In genomic region chr2:101282980-101283379, GRCh38 we compare ENCODE assay signal across 26 cellular contexts. TPM values are rescaled to one million over a fixed set of nuclear protein-coding genes. Genes with fewer than 3 reads are reported as not detected.
DNase-seq lines count a peak whose midpoint lies in the region; ATAC-seq and TF ChIP-seq lines count a peak whose summit lies in the region.
"Had no signal": no experiment of that assay in that cellular context is flagged by ENCODE, and none has a peak within 500 bp of the region (broad histone marks: within the 10 kb centered on the region; RNA-seq: fewer than 3 reads in every experiment).

No MANE protein-coding gene starts in this region.

- in situ Hi-C loops in mammary epithelial cell (cut with MboI; ENCODE audit: low sequenced_read_pairs in 2 of 2), result no loop called here

- no peaks in the 10 kb centered on the region for H3K27me3 ChIP-seq in CD4-positive, CD25-positive, alpha-beta regulatory T cell (ENCODE audit: control insufficient read depth, insufficient read depth, low read length)
- no peaks in the 10 kb centered on the region for H3K27me3 ChIP-seq in mammary epithelial cell (ENCODE audit: insufficient read depth, low read length)
- H3K27me3 ChIP-seq: brain microvascular endothelial cell, esophagus muscularis mucosa had no signal

- no peak overlapping the region for H2AFZ ChIP-seq in mammary epithelial cell (ENCODE audit: low read depth, low read length)

- H3K4me1 ChIP-seq in CD4-positive, CD25-positive, alpha-beta regulatory T cell (ENCODE audit: control insufficient read depth, insufficient read depth, low read length, poor library complexity, severe bottlenecking), result no peaks in the 10 kb centered on the region
- H3K4me1 ChIP-seq in mammary epithelial cell (ENCODE audit: insufficient read depth, low read length), result no peaks in the 10 kb centered on the region
- H3K4me1 ChIP-seq: esophagus muscularis mucosa had no signal

- POLR2A ChIA-PET in activated CD4-positive, alpha-beta memory T cell treated with anti-CD3 and anti-CD28 coated beads for 36 hours (lab: Charles Lee), result no interaction called here
- POLR2A ChIA-PET in activated CD4-positive, alpha-beta memory T cell treated with anti-CD3 and anti-CD28 coated beads, Interleukin-2, amount 10 ng/mL, durations not matched to agents 7 days and 5 days (lab: Charles Lee), result interaction anchor here (0.8 to 2.6 kb wide), 2 partner anchors 13 to 30 kb away, joined by 3 to 17 read pairs; partner anchors contain the start of gene CNOT11

- no peaks in the 10 kb centered on the region for H3K9me3 Mint-ChIP-seq in activated CD4-positive, alpha-beta memory T cell treated with anti-CD3 and anti-CD28 coated beads for 36 hours
- no peaks in the 10 kb centered on the region for H3K9me3 Mint-ChIP-seq in activated CD4-positive, alpha-beta memory T cell treated with anti-CD3 and anti-CD28 coated beads, Interleukin-2, amount 10 ng/mL, durations not matched to agents 7 days and 5 days
- H3K9me3 Mint-ChIP-seq in CD4-positive, CD25-positive, alpha-beta regulatory T cell, result peaks cover 0 to 1% (median 0%) of the 10 kb centered on the region in 7 donors
- no peaks in the 10 kb centered on the region for H3K9me3 Mint-ChIP-seq in activated T-helper 1 cell treated with anti-CD3 and anti-CD28 coated beads, Interleukin-12 subunit alpha, Interleukin-12 subunit beta, Interleukin-2, Interleukin-4 antibody, amounts not matched to agents 30 ng/mL and 10 ng/mL and 1 ng/mL, durations not matched to agents 14 hours and 24 hours and 36 hours
- H3K9me3 Mint-ChIP-seq in natural killer cell, result no peaks in the 10 kb centered on the region
- H3K9me3 Mint-ChIP-seq: activated CD4-positive, alpha-beta T cell treated with anti-CD3 and anti-CD28 coated beads, Interleukin-2, amount 10 ng/mL, durations not matched to agents 24 days and 14 days; type B pancreatic cell had no signal

- no peaks in the 10 kb centered on the region for H3K27me3 Mint-ChIP-seq in activated CD4-positive, alpha-beta memory T cell treated with anti-CD3 and anti-CD28 coated beads for 36 hours
- H3K27me3 Mint-ChIP-seq in activated CD4-positive, alpha-beta memory T cell treated with anti-CD3 and anti-CD28 coated beads, Interleukin-2, amount 10 ng/mL, durations not matched to agents 7 days and 5 days, result no peaks in the 10 kb centered on the region
- H3K27me3 Mint-ChIP-seq in CD4-positive, CD25-positive, alpha-beta regulatory T cell, result no peaks in the 10 kb centered on the region
- H3K27me3 Mint-ChIP-seq in activated T-helper 1 cell treated with anti-CD3 and anti-CD28 coated beads, Interleukin-12 subunit alpha, Interleukin-12 subunit beta, Interleukin-2, Interleukin-4 antibody, amounts not matched to agents 30 ng/mL and 10 ng/mL and 1 ng/mL, durations not matched to agents 14 hours and 24 hours and 36 hours (ENCODE audit: insufficient read depth), result peaks cover 1% of the 10 kb centered on the region
- H3K27me3 Mint-ChIP-seq in natural killer cell (ENCODE audit: low read depth in 2 of 2), result no peaks in the 10 kb centered on the region
- H3K27me3 Mint-ChIP-seq: activated CD4-positive, alpha-beta T cell treated with anti-CD3 and anti-CD28 coated beads, Interleukin-2, amount 10 ng/mL, durations not matched to agents 24 days and 14 days; type B pancreatic cell had no signal

- peaks cover 25% of the 10 kb centered on the region for H3K4me1 Mint-ChIP-seq in activated CD4-positive, alpha-beta memory T cell treated with anti-CD3 and anti-CD28 coated beads for 36 hours (ENCODE audit: low read depth)
- H3K4me1 Mint-ChIP-seq in activated CD4-positive, alpha-beta memory T cell treated with anti-CD3 and anti-CD28 coated beads, Interleukin-2, amount 10 ng/mL, durations not matched to agents 7 days and 5 days, result peaks cover 17% of the 10 kb centered on the region
- peaks cover 26 to 56% (median 38%) of the 10 kb centered on the region in 4 donors for H3K4me1 Mint-ChIP-seq in CD4-positive, CD25-positive, alpha-beta regulatory T cell
- H3K4me1 Mint-ChIP-seq in activated T-helper 1 cell treated with anti-CD3 and anti-CD28 coated beads, Interleukin-12 subunit alpha, Interleukin-12 subunit beta, Interleukin-2, Interleukin-4 antibody, amounts not matched to agents 30 ng/mL and 10 ng/mL and 1 ng/mL, durations not matched to agents 14 hours and 24 hours and 36 hours (ENCODE audit: low read depth), result peaks cover 19% of the 10 kb centered on the region
- H3K4me1 Mint-ChIP-seq in natural killer cell, result peaks cover 24 to 39% of the 10 kb centered on the region in 2 donors

- no peak overlapping the region for H3K4me3 Mint-ChIP-seq in activated CD4-positive, alpha-beta memory T cell treated with anti-CD3 and anti-CD28 coated beads for 36 hours
- H3K4me3 Mint-ChIP-seq in activated CD4-positive, alpha-beta memory T cell treated with anti-CD3 and anti-CD28 coated beads, Interleukin-2, amount 10 ng/mL, durations not matched to agents 7 days and 5 days, result no peak overlapping the region
- no peak overlapping the region for H3K4me3 Mint-ChIP-seq in CD4-positive, CD25-positive, alpha-beta regulatory T cell
- no peak overlapping the region for H3K4me3 Mint-ChIP-seq in activated T-helper 1 cell treated with anti-CD3 and anti-CD28 coated beads, Interleukin-12 subunit alpha, Interleukin-12 subunit beta, Interleukin-2, Interleukin-4 antibody, amounts not matched to agents 30 ng/mL and 10 ng/mL and 1 ng/mL, durations not matched to agents 14 hours and 24 hours and 36 hours
- no peak overlapping the region for H3K4me3 Mint-ChIP-seq in natural killer cell
- H3K4me3 Mint-ChIP-seq: activated CD4-positive, alpha-beta T cell treated with anti-CD3 and anti-CD28 coated beads, Interleukin-2, amount 10 ng/mL, durations not matched to agents 24 days and 14 days; type B pancreatic cell had no signal

- no peaks in the 10 kb centered on the region for H4K20me1 ChIP-seq in mammary epithelial cell (ENCODE audit: insufficient read depth, low read length)

- CTCF ChIA-PET in activated CD4-positive, alpha-beta memory T cell treated with anti-CD3 and anti-CD28 coated beads for 36 hours (lab: Charles Lee), result interaction anchor here (0.8 to 0.9 kb wide), 2 partner anchors 59 to 201 kb away, joined by 3 to 4 read pairs; no protein-coding TSS in a partner anchor
- CTCF ChIA-PET in activated CD4-positive, alpha-beta memory T cell treated with anti-CD3 and anti-CD28 coated beads, Interleukin-2, amount 10 ng/mL, durations not matched to agents 7 days and 5 days (lab: Charles Lee), result interaction anchor here (1.1 kb wide), 1 partner anchor 42 kb away, joined by 3 read pairs; no protein-coding TSS in a partner anchor
- CTCF ChIA-PET in mammary epithelial cell (lab: Charles Lee; ENCODE audit: low non-redundant PET), result no interaction called here

- H3K79me2 ChIP-seq in mammary epithelial cell (ENCODE audit: insufficient read depth, low read length), result peaks cover 12% of the 10 kb centered on the region

- BruUV-seq in mammary epithelial cell (replicated peaks; lab: Mats Ljungman, UMichigan), result no TSS peak

- ATAC-seq in CD4-positive, CD25-positive, alpha-beta regulatory T cell (ENCODE audit: low read depth in 2 of 2), result no peak
- no peak for ATAC-seq in natural killer cell
- ATAC-seq: K562, Panc1 had no signal

- no peaks in the 10 kb centered on the region for H3K9me3 ChIP-seq in CD4-positive, CD25-positive, alpha-beta regulatory T cell (ENCODE audit: control insufficient read depth in 2 of 2, low read length in 2 of 2)
- H3K9me3 ChIP-seq in mammary epithelial cell (replicated peaks; ENCODE audit: insufficient read depth, low read length), result no peaks in the 10 kb centered on the region
- H3K9me3 ChIP-seq: esophagus muscularis mucosa, left ventricle myocardium inferior had no signal

- H3K27ac Mint-ChIP-seq in activated CD4-positive, alpha-beta memory T cell treated with anti-CD3 and anti-CD28 coated beads for 36 hours, result peak overlapping the region; percentile 26
- H3K27ac Mint-ChIP-seq in activated CD4-positive, alpha-beta memory T cell treated with anti-CD3 and anti-CD28 coated beads, Interleukin-2, amount 10 ng/mL, durations not matched to agents 7 days and 5 days, result no peak overlapping the region
- peak overlapping the region; percentile 19 to 65 (median 65) for H3K27ac Mint-ChIP-seq in CD4-positive, CD25-positive, alpha-beta regulatory T cell
- peak overlapping the region; percentile 20 for H3K27ac Mint-ChIP-seq in activated T-helper 1 cell treated with anti-CD3 and anti-CD28 coated beads, Interleukin-12 subunit alpha, Interleukin-12 subunit beta, Interleukin-2, Interleukin-4 antibody, amounts not matched to agents 30 ng/mL and 10 ng/mL and 1 ng/mL, durations not matched to agents 14 hours and 24 hours and 36 hours
- H3K27ac Mint-ChIP-seq in natural killer cell, result peak overlapping the region; percentile 58 to 66
- H3K27ac Mint-ChIP-seq: activated CD4-positive, alpha-beta T cell treated with anti-CD3 and anti-CD28 coated beads, Interleukin-2, amount 10 ng/mL, durations not matched to agents 24 days and 14 days; type B pancreatic cell had no signal

- no peak overlapping the region for H3K27ac ChIP-seq in CD4-positive, CD25-positive, alpha-beta regulatory T cell (ENCODE audit: insufficient read depth, low read length, poor library complexity, severe bottlenecking)
- no peak overlapping the region for H3K27ac ChIP-seq in mammary epithelial cell (ENCODE audit: insufficient read depth, low read depth, low read length)
- H3K27ac ChIP-seq: brain microvascular endothelial cell, esophagus muscularis mucosa, left ventricle myocardium inferior had no signal

- no peak overlapping the region for H3K4me3 ChIP-seq in CD4-positive, CD25-positive, alpha-beta regulatory T cell (ENCODE audit: low read depth, low read length)
- no peak overlapping the region for H3K4me3 ChIP-seq in mammary epithelial cell (replicated peaks in 1 of 3; ENCODE audit: insufficient read depth in 1 of 3, low read depth in 2 of 3, low read length in 3 of 3)
- H3K4me3 ChIP-seq: esophagus muscularis mucosa, K562, left ventricle myocardium inferior had no signal

- H3K9ac ChIP-seq in mammary epithelial cell (ENCODE audit: insufficient read depth, low read length), result no peak overlapping the region

- intact Hi-C loops in activated CD4-positive, alpha-beta memory T cell treated with anti-CD3 and anti-CD28 coated beads for 36 hours (cut with micrococcal nuclease), result no loop called here
- intact Hi-C loops in activated T-helper 1 cell treated with anti-CD3 and anti-CD28 coated beads, Interleukin-12 subunit alpha, Interleukin-12 subunit beta, Interleukin-2, Interleukin-4 antibody, amounts not matched to agents 30 ng/mL and 10 ng/mL and 1 ng/mL, durations not matched to agents 14 hours and 24 hours and 36 hours (cut with micrococcal nuclease), result no loop called here
- intact Hi-C loops in natural killer cell (cut with micrococcal nuclease) (no loop called here), mammary epithelial cell (cut with micrococcal nuclease) (no loop called here)

- H3K36me3 ChIP-seq in CD4-positive, CD25-positive, alpha-beta regulatory T cell (ENCODE audit: control insufficient read depth, insufficient read depth, low read length), result peaks cover 95% of the 10 kb centered on the region
- peaks cover 30% of the 10 kb centered on the region for H3K36me3 ChIP-seq in mammary epithelial cell (ENCODE audit: insufficient read depth, low read length)

- peaks cover 60% of the 10 kb centered on the region for H3K36me3 Mint-ChIP-seq in activated CD4-positive, alpha-beta memory T cell treated with anti-CD3 and anti-CD28 coated beads for 36 hours
- H3K36me3 Mint-ChIP-seq in activated CD4-positive, alpha-beta memory T cell treated with anti-CD3 and anti-CD28 coated beads, Interleukin-2, amount 10 ng/mL, durations not matched to agents 7 days and 5 days (ENCODE audit: low read depth), result peaks cover 84% of the 10 kb centered on the region
- H3K36me3 Mint-ChIP-seq in CD4-positive, CD25-positive, alpha-beta regulatory T cell, result peaks cover 69% of the 10 kb centered on the region
- peaks cover 63% of the 10 kb centered on the region for H3K36me3 Mint-ChIP-seq in activated T-helper 1 cell treated with anti-CD3 and anti-CD28 coated beads, Interleukin-12 subunit alpha, Interleukin-12 subunit beta, Interleukin-2, Interleukin-4 antibody, amounts not matched to agents 30 ng/mL and 10 ng/mL and 1 ng/mL, durations not matched to agents 14 hours and 24 hours and 36 hours (ENCODE audit: low read depth)
- H3K36me3 Mint-ChIP-seq in natural killer cell, result peaks cover 33% of the 10 kb centered on the region

- TF ChIP-seq CTCF in natural killer cell (IDR thresholded peaks at IDR 0.05) (no peak), mammary epithelial cell (conservative IDR thresholded peaks at IDR 0.05 in 1 of 2, IDR thresholded peaks at IDR 0.05 in 1 of 2; ENCODE audit: extremely low read depth in 1 of 2, insufficient read depth in 1 of 2, low read depth in 1 of 2, low read length in 2 of 2) (no peak)

- dilution Hi-C loops in mammary epithelial cell (cut with HindIII; ENCODE audit: low sequenced_read_pairs), result no loop called here

- WGBS in mammary epithelial cell (ENCODE audit: low coverage, missing lambda C conversion rate), result 100% methylated on average over 3 of the region's 3 CpGs

- no peak for DNase-seq in activated CD4-positive, alpha-beta memory T cell treated with anti-CD3 and anti-CD28 coated beads for 36 hours
- DNase-seq in activated CD4-positive, alpha-beta memory T cell treated with anti-CD3 and anti-CD28 coated beads, Interleukin-2, amount 10 ng/mL, durations not matched to agents 7 days and 5 days, result no peak
- DNase-seq in CD4-positive, CD25-positive, alpha-beta regulatory T cell, result no peak
- no peak for DNase-seq in activated T-helper 1 cell treated with anti-CD3 and anti-CD28 coated beads, Interleukin-12 subunit alpha, Interleukin-12 subunit beta, Interleukin-2, Interleukin-4 antibody, amounts not matched to agents 30 ng/mL and 10 ng/mL and 1 ng/mL, durations not matched to agents 14 hours and 24 hours and 36 hours (ENCODE audit: low spot score)
- DNase-seq in natural killer cell, result no peak
- DNase-seq in DMS53 treated with DMSO at 0.1 percent for 48 hours (lab: John Stamatoyannopoulos, UW; ENCODE audit: unreplicated experiment), result no peak
- no peak for DNase-seq in mammary epithelial cell
- DNase-seq in T-helper 9 cell, result no peak
- DNase-seq: activated CD4-positive, alpha-beta T cell treated with anti-CD3 and anti-CD28 coated beads, Interleukin-2, amount 10 ng/mL, durations not matched to agents 24 days and 14 days; activated CD8-positive, alpha-beta memory T cell treated with anti-CD3 and anti-CD28 coated beads, Interleukin-2, amount 50 U/mL, for 48 hours; activated effector memory CD4-positive, alpha-beta T cell treated with anti-CD3 and anti-CD28 coated beads, Interleukin-2, amount 50 U/mL, for 16 hours; amygdala; brain microvascular endothelial cell; DMS 273 treated with DMSO at 0.1 percent for 48 hours; EL; foreskin fibroblast; head of caudate nucleus; left ventricle myocardium inferior; NCI-H1048; NCI-H2107; SHP77; stimulated activated CD4-positive, alpha-beta T cell treated with anti-CD3 and anti-CD28 coated beads, Interleukin-4, amount 100 ng/mL, for 24 hours had no signal

- H3K4me2 ChIP-seq in mammary epithelial cell (ENCODE audit: insufficient read depth, low read depth, low read length), result no peak overlapping the region

RNA-seq across cellular contexts. Expression of gene RNF149, which starts 25.5 kb away (rescaled TPM):
- total RNA-seq in activated CD4-positive, alpha-beta memory T cell treated with anti-CD3 and anti-CD28 coated beads for 36 hours, result 10 to 100 TPM; 42.1 to 46.9 TPM
- total RNA-seq in activated CD4-positive, alpha-beta memory T cell treated with anti-CD3 and anti-CD28 coated beads, Interleukin-2, amount 10 ng/mL, durations not matched to agents 7 days and 5 days, result 100 to 1,000 TPM; 115 to 116 TPM
- 221 TPM for total RNA-seq in CD4-positive, CD25-positive, alpha-beta regulatory T cell
- 10 to 100 TPM; 84.4 to 97.3 (median 90.9) TPM for polyA plus RNA-seq in CD4-positive, CD25-positive, alpha-beta regulatory T cell
- 54.8 and 55.9 TPM in 2 replicates for total RNA-seq in activated T-helper 1 cell treated with anti-CD3 and anti-CD28 coated beads, Interleukin-12 subunit alpha, Interleukin-12 subunit beta, Interleukin-2, Interleukin-4 antibody, amounts not matched to agents 30 ng/mL and 10 ng/mL and 1 ng/mL, durations not matched to agents 14 hours and 24 hours and 36 hours
- 100 to 1,000 TPM; 133 to 151 (median 149) TPM for total RNA-seq in natural killer cell
- total RNA-seq in mammary epithelial cell, result 10 to 100 TPM; 53.0 to 55.8 TPM
- polyA plus RNA-seq in mammary epithelial cell, result 25.0 TPM
- polyA minus RNA-seq in mammary epithelial cell, result 80.4 TPM

RNA-seq across cellular contexts. Expression of gene CNOT11, which starts 30.3 kb away (rescaled TPM):
- 10 to 100 TPM; 54.6 to 56.2 TPM for total RNA-seq in activated CD4-positive, alpha-beta memory T cell treated with anti-CD3 and anti-CD28 coated beads for 36 hours
- 10 to 100 TPM; 60.3 to 65.9 TPM for total RNA-seq in activated CD4-positive, alpha-beta memory T cell treated with anti-CD3 and anti-CD28 coated beads, Interleukin-2, amount 10 ng/mL, durations not matched to agents 7 days and 5 days
- 63.8 TPM for total RNA-seq in CD4-positive, CD25-positive, alpha-beta regulatory T cell
- polyA plus RNA-seq in CD4-positive, CD25-positive, alpha-beta regulatory T cell, result 10 to 100 TPM; 68.6 to 76.2 (median 69.4) TPM
- 70.6 and 74.7 TPM in 2 replicates for total RNA-seq in activated T-helper 1 cell treated with anti-CD3 and anti-CD28 coated beads, Interleukin-12 subunit alpha, Interleukin-12 subunit beta, Interleukin-2, Interleukin-4 antibody, amounts not matched to agents 30 ng/mL and 10 ng/mL and 1 ng/mL, durations not matched to agents 14 hours and 24 hours and 36 hours
- total RNA-seq in natural killer cell (10 to 100 TPM; 41.7 to 49.8 (median 46.0) TPM), mammary epithelial cell (10 to 100 TPM; 43.8 to 53.7 TPM)
- 64.3 TPM for polyA plus RNA-seq in mammary epithelial cell
- polyA minus RNA-seq in mammary epithelial cell, result 186 TPM
